In the genomic region with DNA sequence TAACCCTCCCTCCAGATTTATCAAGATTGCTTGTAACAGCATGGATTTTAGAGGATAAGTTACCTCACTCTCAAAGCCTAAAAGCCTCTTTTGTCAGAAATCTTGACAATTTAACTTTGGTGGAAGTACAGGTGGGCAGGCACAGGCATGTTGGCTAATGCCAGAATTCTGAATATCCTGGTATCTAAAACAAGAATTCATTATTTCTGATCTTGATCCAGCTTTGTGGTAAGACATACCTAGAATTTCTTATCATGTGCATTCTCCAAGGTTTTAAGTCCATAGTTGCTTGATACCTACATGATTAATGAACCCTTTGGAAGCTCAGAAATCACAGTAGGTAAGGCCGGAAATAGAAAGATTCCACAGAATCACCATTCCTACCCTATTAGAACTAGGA, we compare ENCODE assay signal across 15 cellular contexts.
A peak's percentile ranks its signal among the peaks of the same experiment; 100 is the strongest.
DNase-seq lines count a peak whose midpoint lies in the region; ATAC-seq, FAIRE-seq and TF ChIP-seq lines count a peak whose summit lies in the region.
"Had no signal": no experiment of that assay in that cellular context is flagged by ENCODE, and none has a peak within 500 bp of the region (broad histone marks: within the 10 kb centered on the region; RNA-seq: fewer than 3 reads in every experiment).

No MANE protein-coding gene starts in this region.

- POLR2A ChIA-PET in RWPE1 (lab: Yijun Ruan, JAX; ENCODE audit: low non-redundant PET): no interaction called here

- dilution Hi-C loops in mammary epithelial cell (cut with HindIII; ENCODE audit: low sequenced_read_pairs): loop anchor here (5.0 kb wide), 1 partner anchor 75 kb away; no protein-coding TSS in a partner anchor

- no TSS peak for BruUV-seq in mammary epithelial cell (replicated peaks; lab: Mats Ljungman, UMichigan)

- H3K27ac ChIP-seq in RWPE1 (no peak overlapping the region), mammary epithelial cell (ENCODE audit: insufficient read depth, low read depth, low read length) (peak overlapping the region; percentile 60), foreskin keratinocyte (no peak overlapping the region)
- H3K27ac ChIP-seq: BLaER1 treated with 17β-estradiol and CSF1 and Interleukin-3, amounts not matched to agents 10 nM and 100 nM had no signal

- in situ Hi-C loops in mammary epithelial cell (cut with MboI; ENCODE audit: low sequenced_read_pairs in 2 of 2): no loop called here

- ATAC-seq in foreskin keratinocyte: peak; percentile 18
- no peak for ATAC-seq in left lobe of liver
- ATAC-seq: HepG2 had no signal

- peak overlapping the region; percentile 70 for H3K4me2 ChIP-seq in mammary epithelial cell (ENCODE audit: insufficient read depth, low read depth, low read length)
- H3K4me2 ChIP-seq: BLaER1 treated with 17β-estradiol and CSF1 and Interleukin-3, amounts not matched to agents 10 nM and 100 nM had no signal

- no peaks in the 10 kb centered on the region for H3K36me3 ChIP-seq in mammary epithelial cell (ENCODE audit: insufficient read depth, low read length)
- H3K36me3 ChIP-seq: BLaER1 treated with 17β-estradiol and CSF1 and Interleukin-3, amounts not matched to agents 10 nM and 100 nM; HAP-1 had no signal

- H3K9me3 ChIP-seq in mammary epithelial cell (replicated peaks; ENCODE audit: insufficient read depth, low read length): peaks cover 4% of the 10 kb centered on the region
- H3K9me3 ChIP-seq: BLaER1 treated with 17β-estradiol and CSF1 and Interleukin-3, amounts not matched to agents 10 nM and 100 nM; HAP-1 had no signal

- H3K9ac ChIP-seq in mammary epithelial cell (ENCODE audit: insufficient read depth, low read length): peak overlapping the region; percentile 38
- H3K9ac ChIP-seq: BLaER1 treated with 17β-estradiol and CSF1 and Interleukin-3, amounts not matched to agents 10 nM and 100 nM had no signal

- DNase-seq in D721Med (ENCODE audit: insufficient read length, low spot score) (no peak), RWPE1 (ENCODE audit: low spot score) (peak; percentile 26), mammary epithelial cell (peak; percentile 51), foreskin keratinocyte (peak; percentile 60 to 79), left lobe of liver (ENCODE audit: low spot score) (no peak), NCI-H446 treated with DMSO at 0.1 percent for 48 hours (lab: John Stamatoyannopoulos, UW) (no peak)
- no peak for DNase-seq in activated CD4-positive, alpha-beta T cell treated with anti-CD3 and anti-CD28 coated beads for 1 hour
- DNase-seq: CD8-positive, alpha-beta memory T cell; COR-L47 had no signal

- TF ChIP-seq CTCF in D721Med (IDR thresholded peaks at IDR 0.05; ENCODE audit: insufficient read depth, missing control alignments) (no peak), RWPE1 (conservative IDR thresholded peaks at IDR 0.05; ENCODE audit: low read depth) (no peak), mammary epithelial cell (conservative IDR thresholded peaks at IDR 0.05 in 1 of 2, IDR thresholded peaks at IDR 0.05 in 1 of 2; ENCODE audit: extremely low read depth in 1 of 2, insufficient read depth in 1 of 2, low read depth in 1 of 2, low read length in 2 of 2) (no peak), foreskin keratinocyte (conservative IDR thresholded peaks at IDR 0.05) (no peak)

- FAIRE-seq in D721Med (lab: Jason Lieb, UNC): peak; percentile 72
- FAIRE-seq: G401.6, GM12891, GM19239, HepG2 had no signal

- no peaks in the 10 kb centered on the region for H4K20me1 ChIP-seq in mammary epithelial cell (ENCODE audit: insufficient read depth, low read length)
- H4K20me1 ChIP-seq: BLaER1 treated with 17β-estradiol and CSF1 and Interleukin-3, amounts not matched to agents 10 nM and 100 nM had no signal

- CTCF ChIA-PET in RWPE1 (lab: Yijun Ruan, JAX): no interaction called here
- CTCF ChIA-PET in mammary epithelial cell (lab: Charles Lee; ENCODE audit: low non-redundant PET): no interaction called here

- H3K4me3 ChIP-seq in mammary epithelial cell (replicated peaks in 1 of 3; ENCODE audit: insufficient read depth in 1 of 3, low read depth in 2 of 3, low read length in 3 of 3): peak overlapping the region in 2 of 3 experiments; percentile 54 to 67
- H3K4me3 ChIP-seq: BLaER1 treated with 17β-estradiol and CSF1 and Interleukin-3, amounts not matched to agents 10 nM and 100 nM; HAP-1 had no signal

- H2AFZ ChIP-seq in mammary epithelial cell (ENCODE audit: low read depth, low read length): peak overlapping the region; percentile 73

- 13% methylated on average over 1 of the region's 1 CpG for WGBS in mammary epithelial cell (ENCODE audit: low coverage, missing lambda C conversion rate)

- peaks cover 42% of the 10 kb centered on the region for H3K79me2 ChIP-seq in mammary epithelial cell (ENCODE audit: insufficient read depth, low read length)

- H3K4me1 ChIP-seq in mammary epithelial cell (ENCODE audit: insufficient read depth, low read length) (peaks cover 14% of the 10 kb centered on the region), foreskin keratinocyte (peaks cover 5% of the 10 kb centered on the region)
- H3K4me1 ChIP-seq: BLaER1 treated with 17β-estradiol and CSF1 and Interleukin-3, amounts not matched to agents 10 nM and 100 nM; HAP-1 had no signal

- intact Hi-C loops in mammary epithelial cell (cut with micrococcal nuclease): no loop called here

- H3K27me3 ChIP-seq in mammary epithelial cell (ENCODE audit: insufficient read depth, low read length) (no peaks in the 10 kb centered on the region), foreskin keratinocyte (no peaks in the 10 kb centered on the region)
- H3K27me3 ChIP-seq: BLaER1 treated with 17β-estradiol and CSF1 and Interleukin-3, amounts not matched to agents 10 nM and 100 nM had no signal

Comparison
In these comparisons a context has a peak if more than half of its experiments do, and no peak if none do; other contexts are left out.
1. DNase-seq: peak in RWPE1 (single experiment), mammary epithelial cell (single experiment) and foreskin keratinocyte (2 of 2); none in D721Med (single experiment), left lobe of liver (single experiment), activated CD4-positive, alpha-beta T cell treated with anti-CD3 and anti-CD28 coated beads for 1 hour (single experiment) and NCI-H446 treated with DMSO at 0.1 percent for 48 hours (single experiment).